ENCODE assay signal across 8 cellular contexts in genomic region chr10:12181065-12181775, GRCh38. TPM values are rescaled to one million over a fixed set of nuclear protein-coding genes. Genes with fewer than 3 reads are reported as not detected.
A peak's percentile ranks its signal among the peaks of the same experiment; 100 is the strongest.
DNase-seq lines count a peak whose midpoint lies in the region; ATAC-seq, FAIRE-seq and TF ChIP-seq lines count a peak whose summit lies in the region.

No MANE protein-coding gene starts in this region.

- no peaks in the 10 kb centered on the region for H3K27me3 ChIP-seq in bronchial epithelial cell (ENCODE audit: control insufficient read depth, insufficient read depth, low read length)

- H3K9me3 Mint-ChIP-seq in WTC11 = no peaks in the 10 kb centered on the region

- H3K27me3 Mint-ChIP-seq in WTC11 (ENCODE audit: low read depth) = no peaks in the 10 kb centered on the region

- DNase-seq in WTC11 (ENCODE audit: low spot score) = no peak
- DNase-seq in bronchial epithelial cell (ENCODE audit: low read depth) = peak; percentile 47
- DNase-seq in stimulated activated CD8-positive, alpha-beta memory T cell treated with anti-CD3 and anti-CD28 coated beads, Interleukin-2, amount 100 ng/mL, for 48 hours (ENCODE audit: low read depth in 2 of 2) = peak; percentile 50 to 57
- DNase-seq in NCI-H1436 treated with DMSO at 0.1 percent for 48 hours (lab: John Stamatoyannopoulos, UW) = no peak
- no peak for DNase-seq in HT-29 (ENCODE audit: low spot score)
- DNase-seq in SW 1271 (lab: John Stamatoyannopoulos, UW) = no peak

- peaks cover 59% of the 10 kb centered on the region for H3K36me3 Mint-ChIP-seq in WTC11

- TF ChIP-seq CTCF in WTC11 (IDR thresholded peaks at IDR 0.05) (no peak), bronchial epithelial cell (IDR thresholded peaks at IDR 0.05; ENCODE audit: insufficient read depth, low read length, severe bottlenecking) (no peak)

- H3K4me3 Mint-ChIP-seq in WTC11 = no peak overlapping the region

- ATAC-seq in HG02981 (IDR thresholded peaks at IDR 0.05; ENCODE audit: unreplicated experiment) (peak; percentile 89), WTC11 (no peak), SK-N-SH treated with all-trans-retinoic acid at 6 μM for 48 hours (no peak)

- CTCF ChIA-PET in WTC11 (lab: Charles Lee) = interaction anchor here (0.5 to 0.6 kb wide), 2 partner anchors 159 to 446 kb away, joined by 3 to 5 read pairs; no protein-coding TSS in a partner anchor

- no peak overlapping the region for H3K4me3 ChIP-seq in bronchial epithelial cell (ENCODE audit: low read depth, low read length)

- H3K4me1 Mint-ChIP-seq in WTC11 = peaks cover 21% of the 10 kb centered on the region

- no peak for FAIRE-seq in bronchial epithelial cell (lab: Jason Lieb, UNC)

- POLR2A ChIA-PET in WTC11 (lab: Charles Lee) = interaction anchor here (1.0 kb wide), 1 partner anchor 8 kb away, joined by 3 read pairs; no protein-coding TSS in a partner anchor

- peak overlapping the region; percentile 96; the same call in 1 of the 2 replicates for H3K27ac Mint-ChIP-seq in WTC11

- H3K36me3 ChIP-seq in bronchial epithelial cell (ENCODE audit: control insufficient read depth, insufficient read depth, low read length) = peaks cover 13% of the 10 kb centered on the region

TF ChIP-seq in WTC11, 78 proteins besides CTCF, POLR2A, EP300 and RAD21:
- no peak for TF ChIP-seq ZNF512 (CRISPR knock-in tag; IDR thresholded peaks at IDR 0.05; ENCODE audit: borderline replicate concordance)
- no peak for TF ChIP-seq TP53 (CRISPR knock-in tag; IDR thresholded peaks at IDR 0.05)
- TF ChIP-seq ETV6 (CRISPR knock-in tag; IDR thresholded peaks at IDR 0.05) = no peak
- no peak for TF ChIP-seq PRRX2 (CRISPR knock-in tag; IDR thresholded peaks at IDR 0.05)

TF ChIP-seq in SK-N-SH treated with all-trans-retinoic acid at 6 μM for 48 hours, 23 proteins besides CTCF, POLR2A, EP300 and RAD21:
- TF ChIP-seq BACH2 (CRISPR knock-in tag; IDR thresholded peaks at IDR 0.05; ENCODE audit: borderline replicate concordance) = no peak
- TF ChIP-seq OSR1 (CRISPR knock-in tag; IDR thresholded peaks at IDR 0.05) = no peak
- no peak for TF ChIP-seq ZNF8 (CRISPR knock-in tag; IDR thresholded peaks at IDR 0.05)
- no peak for TF ChIP-seq ARNTL (CRISPR knock-in tag; IDR thresholded peaks at IDR 0.05; ENCODE audit: borderline replicate concordance, low read depth)
- TF ChIP-seq ZC3H10 (CRISPR knock-in tag; IDR thresholded peaks at IDR 0.05) = no peak
- TF ChIP-seq, protein P1, sequence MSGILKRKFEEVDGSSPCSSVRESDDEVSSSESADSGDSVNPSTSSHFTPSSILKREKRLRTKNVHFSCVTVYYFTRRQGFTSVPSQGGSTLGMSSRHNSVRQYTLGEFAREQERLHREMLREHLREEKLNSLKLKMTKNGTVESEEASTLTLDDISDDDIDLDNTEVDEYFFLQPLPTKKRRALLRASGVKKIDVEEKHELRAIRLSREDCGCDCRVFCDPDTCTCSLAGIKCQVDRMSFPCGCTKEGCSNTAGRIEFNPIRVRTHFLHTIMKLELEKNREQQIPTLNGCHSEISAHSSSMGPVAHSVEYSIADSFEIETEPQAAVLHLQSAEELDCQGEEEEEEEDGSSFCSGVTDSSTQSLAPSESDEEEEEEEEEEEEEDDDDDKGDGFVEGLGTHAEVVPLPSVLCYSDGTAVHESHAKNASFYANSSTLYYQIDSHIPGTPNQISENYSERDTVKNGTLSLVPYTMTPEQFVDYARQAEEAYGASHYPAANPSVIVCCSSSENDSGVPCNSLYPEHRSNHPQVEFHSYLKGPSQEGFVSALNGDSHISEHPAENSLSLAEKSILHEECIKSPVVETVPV (CRISPR knock-in tag; IDR thresholded peaks at IDR 0.05) = no peak
- TF ChIP-seq ISL1 (CRISPR knock-in tag; IDR thresholded peaks at IDR 0.05) = no peak
- no peak for TF ChIP-seq TSHZ2 (CRISPR knock-in tag; IDR thresholded peaks at IDR 0.05)
- TF ChIP-seq, protein P2, sequence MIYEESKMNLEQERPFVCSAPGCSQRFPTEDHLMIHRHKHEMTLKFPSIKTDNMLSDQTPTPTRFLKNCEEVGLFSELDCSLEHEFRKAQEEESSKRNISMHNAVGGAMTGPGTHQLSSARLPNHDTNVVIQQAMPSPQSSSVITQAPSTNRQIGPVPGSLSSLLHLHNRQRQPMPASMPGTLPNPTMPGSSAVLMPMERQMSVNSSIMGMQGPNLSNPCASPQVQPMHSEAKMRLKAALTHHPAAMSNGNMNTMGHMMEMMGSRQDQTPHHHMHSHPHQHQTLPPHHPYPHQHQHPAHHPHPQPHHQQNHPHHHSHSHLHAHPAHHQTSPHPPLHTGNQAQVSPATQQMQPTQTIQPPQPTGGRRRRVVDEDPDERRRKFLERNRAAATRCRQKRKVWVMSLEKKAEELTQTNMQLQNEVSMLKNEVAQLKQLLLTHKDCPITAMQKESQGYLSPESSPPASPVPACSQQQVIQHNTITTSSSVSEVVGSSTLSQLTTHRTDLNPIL (CRISPR knock-in tag; IDR thresholded peaks at IDR 0.05; ENCODE audit: low read depth) = no peak
- TF ChIP-seq RARB (CRISPR knock-in tag; IDR thresholded peaks at IDR 0.05) = no peak
- TF ChIP-seq ZNF565 (CRISPR knock-in tag; conservative IDR thresholded peaks at IDR 0.05; ENCODE audit: low read depth) = no peak
- no peak for TF ChIP-seq PPARA (CRISPR knock-in tag; IDR thresholded peaks at IDR 0.05; ENCODE audit: borderline replicate concordance)

RNA-seq across cellular contexts. Expression of gene NUDT5, which starts 14.5 kb away (rescaled TPM):
- total RNA-seq in WTC11 (2021) (107 to 119 TPM (median 109 TPM) in 3 replicates), bronchial epithelial cell (51.2 and 68.4 TPM in 2 replicates)
- 40.7 and 56.7 TPM in 2 replicates for total RNA-seq in HT-29 (2014; rRNA removed; shearing (Covaris generic))

RNA-seq across cellular contexts. Expression of gene CDC123, which starts 14.8 kb away (rescaled TPM):
- total RNA-seq in WTC11 (2021) (137 to 153 TPM (median 143 TPM) in 3 replicates), bronchial epithelial cell (88.5 and 106 TPM in 2 replicates)
- 116 and 121 TPM in 2 replicates for total RNA-seq in HT-29 (2014; rRNA removed; shearing (Covaris generic))

RNA-seq across cellular contexts. Expression of gene SEC61A2, which starts 51.7 kb away (rescaled TPM):
- total RNA-seq in WTC11 (2021) (14.5 to 19.0 TPM (median 16.3 TPM) in 3 replicates), bronchial epithelial cell (7.4 and 9.5 TPM in 2 replicates)
- total RNA-seq in HT-29 (2014; rRNA removed; shearing (Covaris generic)) = 2.2 and 6.3 TPM in 2 replicates

Comparison
In these comparisons a context has a peak if more than half of its experiments do, and no peak if none do; other contexts are left out.
1. DNase-seq: peak in bronchial epithelial cell (single experiment) and stimulated activated CD8-positive, alpha-beta memory T cell treated with anti-CD3 and anti-CD28 coated beads, Interleukin-2, amount 100 ng/mL, for 48 hours (2 of 2); none in WTC11 (single experiment), NCI-H1436 treated with DMSO at 0.1 percent for 48 hours (single experiment), HT-29 (single experiment) and SW 1271 (0 of 2).